ENCODE assay signal across 8 cellular contexts in the genomic region with DNA sequence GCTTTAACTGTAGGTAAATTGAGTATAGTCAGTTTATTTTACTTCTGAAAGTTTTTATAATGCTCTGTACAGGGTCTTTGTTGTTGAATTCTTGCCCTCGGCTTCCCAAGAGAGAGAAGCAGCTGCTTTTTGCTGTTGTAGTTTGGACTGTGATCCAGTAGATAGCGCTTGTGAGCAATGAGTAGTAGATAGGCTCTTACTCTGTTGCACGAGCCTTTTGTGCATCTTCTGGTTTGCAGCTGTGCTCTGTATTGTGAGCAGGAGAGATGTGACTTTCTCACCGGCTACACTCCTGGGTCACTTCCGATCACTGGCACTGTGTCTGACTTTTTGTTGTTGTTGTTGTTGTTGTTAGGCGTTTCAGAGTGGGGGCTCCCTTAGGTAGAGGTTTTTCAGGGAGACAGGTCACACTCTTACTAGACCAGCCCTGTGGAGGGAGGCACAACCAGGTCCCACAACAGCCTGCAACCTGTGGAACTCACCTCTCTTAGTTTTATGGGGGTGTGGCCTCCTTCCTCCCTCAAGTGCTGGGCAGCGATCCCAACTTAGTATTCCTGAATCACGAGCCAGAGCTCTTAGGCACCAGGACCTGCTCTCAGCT.
DNase-seq lines count a peak whose midpoint lies in the region; ATAC-seq lines count a peak whose summit lies in the region.

No MANE protein-coding gene starts in this region.

- H3K4me1 ChIP-seq in NT2/D1 (ENCODE audit: insufficient read depth, insufficient read length) = no peaks in the 10 kb centered on the region

- peak; percentile 75 for ATAC-seq in GM19025 (IDR thresholded peaks at IDR 0.05; ENCODE audit: low read depth, unreplicated experiment)
- peak; percentile 96 for ATAC-seq in HG03103 (IDR thresholded peaks at IDR 0.05; ENCODE audit: low read depth, unreplicated experiment)

- DNase-seq in Ammon's horn (ENCODE audit: low spot score) (peak; percentile 10), NT2/D1 (ENCODE audit: low read depth, low spot score) (peak; percentile 43), fibroblast of peridontal ligament (ENCODE audit: extremely low read depth) (peak; percentile 78), NCI-H1930 (lab: John Stamatoyannopoulos, UW) (no peak), GM03348 (ENCODE audit: low spot score) (no peak)
- no peak for DNase-seq in stimulated activated CD4-positive, alpha-beta T cell treated with anti-CD3 and anti-CD28 coated beads, Interleukin-2, amount 100 ng/mL, for 24 hours

- no peak overlapping the region for H3K9ac ChIP-seq in NT2/D1 (ENCODE audit: insufficient read length, low read depth)

- no peaks in the 10 kb centered on the region for H3K9me3 ChIP-seq in NT2/D1 (ENCODE audit: insufficient read depth, low read length)

- H3K36me3 ChIP-seq in NT2/D1 (ENCODE audit: insufficient read depth, insufficient read length, low read length) = no peaks in the 10 kb centered on the region

- no peak overlapping the region for H3K4me3 ChIP-seq in NT2/D1 (ENCODE audit: insufficient read length, low read depth)

- no peaks in the 10 kb centered on the region for H3K27me3 ChIP-seq in NT2/D1 (ENCODE audit: insufficient read depth, insufficient read length)

Comparison
In these comparisons a context has a peak if more than half of its experiments do, and no peak if none do; other contexts are left out.
1. DNase-seq: peak in Ammon's horn (single experiment), NT2/D1 (single experiment) and fibroblast of peridontal ligament (single experiment); none in NCI-H1930 (0 of 2), GM03348 (single experiment) and stimulated activated CD4-positive, alpha-beta T cell treated with anti-CD3 and anti-CD28 coated beads, Interleukin-2, amount 100 ng/mL, for 24 hours (0 of 2).